In the genomic region with DNA sequence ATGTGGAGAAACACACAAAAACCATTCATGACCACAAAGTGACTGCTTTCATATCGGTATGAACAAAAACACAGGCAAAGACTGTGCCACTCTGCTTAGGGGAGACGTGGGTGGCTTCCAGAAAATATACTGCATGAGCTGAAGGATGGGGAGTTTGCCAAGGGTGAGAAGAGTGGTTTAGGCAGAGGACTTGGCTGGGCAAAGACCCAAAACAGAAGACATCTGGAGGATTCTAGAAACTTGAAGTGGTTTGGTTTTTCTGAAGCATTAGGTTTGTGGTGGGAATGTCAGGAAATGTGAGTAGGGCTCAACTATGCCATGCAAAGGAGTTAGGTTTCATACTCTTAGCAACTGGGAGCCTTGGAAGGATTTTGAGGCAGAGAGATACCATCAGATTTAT, we compare ENCODE assay signal across 25 cellular contexts. TPM values are rescaled to one million over a fixed set of nuclear protein-coding genes. Genes with fewer than 3 reads are reported as not detected.
A peak's percentile ranks its signal among the peaks of the same experiment; 100 is the strongest.
DNase-seq lines count a peak whose midpoint lies in the region; ATAC-seq and TF ChIP-seq lines count a peak whose summit lies in the region.
"Had no signal": no experiment of that assay in that cellular context is flagged by ENCODE, and none has a peak within 500 bp of the region (broad histone marks: within the 10 kb centered on the region; RNA-seq: fewer than 3 reads in every experiment).

No MANE protein-coding gene starts in this region.

- H3K4me1 Mint-ChIP-seq in MCF 10A (ENCODE audit: insufficient read depth, unreplicated experiment): peaks cover 32% of the 10 kb centered on the region
- H3K4me1 Mint-ChIP-seq in endodermal cell: peaks cover 12% of the 10 kb centered on the region

- DNase-seq in MCF 10A (ENCODE audit: unreplicated experiment) (peak; percentile 16), mammary epithelial cell (no peak), RPMI8226 (peak; percentile 12), fibroblast of peridontal ligament (ENCODE audit: extremely low read depth) (peak; percentile 95), left ventricle myocardium superior (no peak), endodermal cell (no peak), NCI-H510A treated with DMSO at 0.1 percent for 48 hours (lab: John Stamatoyannopoulos, UW) (no peak)
- DNase-seq: activated CD4-positive, alpha-beta memory T cell treated with anti-CD3 and anti-CD28 coated beads, Interleukin-2, amount 10 ng/mL, durations not matched to agents 7 days and 5 days; activated naive CD4-positive, alpha-beta T cell treated with anti-CD3 and anti-CD28 coated beads for 36 hours; activated T-cell treated with anti-CD3 and anti-CD28 coated beads, Interleukin-2, amount 50 U/mL, for 24 hours; DMS153; foreskin melanocyte; hippocampal formation; islet precursor cell; naive thymus-derived CD4-positive, alpha-beta T cell; NCI-H2029 treated with DMSO at 0.1 percent for 48 hours had no signal

- dilution Hi-C loops in mammary epithelial cell (cut with HindIII; ENCODE audit: low sequenced_read_pairs): no loop called here

- H3K4me3 Mint-ChIP-seq in MCF 10A (ENCODE audit: unreplicated experiment) (no peak overlapping the region), endodermal cell (no peak overlapping the region)
- H3K4me3 Mint-ChIP-seq: activated CD4-positive, alpha-beta memory T cell treated with anti-CD3 and anti-CD28 coated beads, Interleukin-2, amount 10 ng/mL, durations not matched to agents 7 days and 5 days; activated naive CD4-positive, alpha-beta T cell treated with anti-CD3 and anti-CD28 coated beads for 36 hours; activated T-cell treated with anti-CD3 and anti-CD28 coated beads, Interleukin-2, amount 50 U/mL, for 24 hours; naive thymus-derived CD4-positive, alpha-beta T cell; stimulated activated naive CD8-positive, alpha-beta T cell treated with anti-CD3 and anti-CD28 coated beads, Interleukin-15, Interleukin-2, amounts not matched to agents 100 ng/mL and 50 ng/mL, for 24 hours; T-helper 1 cell treated with Interleukin-12 subunit alpha and Interleukin-12 subunit beta and Interleukin-4 antibody, amounts not matched to agents 30 μg/mL and 1 μg/mL, for 36 hours; type B pancreatic cell had no signal

- H3K9ac ChIP-seq in mammary epithelial cell (ENCODE audit: insufficient read depth, low read length) (no peak overlapping the region), endodermal cell (ENCODE audit: extremely low read depth, low read length, poor library complexity, severe bottlenecking) (no peak overlapping the region)
- H3K9ac ChIP-seq: parathyroid adenoma had no signal

- no peak overlapping the region for H2AFZ ChIP-seq in mammary epithelial cell (ENCODE audit: low read depth, low read length)
- H2AFZ ChIP-seq: parathyroid adenoma had no signal

- H3K27ac ChIP-seq in mammary epithelial cell (ENCODE audit: insufficient read depth, low read depth, low read length) (no peak overlapping the region), endodermal cell (ENCODE audit: low read depth, low read length) (no peak overlapping the region)
- H3K27ac ChIP-seq: parathyroid adenoma, VCaP had no signal

- H3K36me3 Mint-ChIP-seq in MCF 10A (ENCODE audit: insufficient read depth, unreplicated experiment) (no peaks in the 10 kb centered on the region), endodermal cell (ENCODE audit: low read depth) (no peaks in the 10 kb centered on the region)
- H3K36me3 Mint-ChIP-seq: type B pancreatic cell had no signal

- H3K36me3 ChIP-seq in mammary epithelial cell (ENCODE audit: insufficient read depth, low read length) (no peaks in the 10 kb centered on the region), endodermal cell (ENCODE audit: control insufficient read depth, insufficient read depth, low read length) (no peaks in the 10 kb centered on the region)
- H3K36me3 ChIP-seq: SJCRH30 had no signal

- no peaks in the 10 kb centered on the region for H3K79me2 ChIP-seq in mammary epithelial cell (ENCODE audit: insufficient read depth, low read length)
- H3K79me2 ChIP-seq: parathyroid adenoma had no signal

- WGBS in mammary epithelial cell (ENCODE audit: low coverage, missing lambda C conversion rate): 10% methylated on average over 2 of the region's 2 CpGs
- WGBS in endodermal cell (ENCODE audit: insufficient coverage in 1 of 2, insufficient read length in 1 of 2), 2 experiments: 89 to 94% methylated on average over 2 of the region's 2 CpGs

- H3K9me3 ChIP-seq in mammary epithelial cell (replicated peaks; ENCODE audit: insufficient read depth, low read length) (no peaks in the 10 kb centered on the region), endodermal cell (ENCODE audit: control insufficient read depth, low read length) (no peaks in the 10 kb centered on the region)
- H3K9me3 ChIP-seq: SJCRH30 had no signal

- peaks cover 24% of the 10 kb centered on the region for H3K4me1 ChIP-seq in mammary epithelial cell (ENCODE audit: insufficient read depth, low read length)
- no peaks in the 10 kb centered on the region for H3K4me1 ChIP-seq in endodermal cell (ENCODE audit: control insufficient read depth, insufficient read depth, low read length)
- H3K4me1 ChIP-seq: parathyroid adenoma had no signal

- no peaks in the 10 kb centered on the region for H3K27me3 ChIP-seq in mammary epithelial cell (ENCODE audit: insufficient read depth, low read length)
- no peaks in the 10 kb centered on the region for H3K27me3 ChIP-seq in endodermal cell (ENCODE audit: control insufficient read depth, insufficient read depth, low read length, poor library complexity, severe bottlenecking)
- H3K27me3 ChIP-seq: SJCRH30 had no signal

- H3K27me3 Mint-ChIP-seq in MCF 10A (ENCODE audit: insufficient read depth, unreplicated experiment) (no peaks in the 10 kb centered on the region), endodermal cell (ENCODE audit: insufficient read depth) (no peaks in the 10 kb centered on the region)
- H3K27me3 Mint-ChIP-seq: activated CD4-positive, alpha-beta memory T cell treated with anti-CD3 and anti-CD28 coated beads, Interleukin-2, amount 10 ng/mL, durations not matched to agents 7 days and 5 days; activated T-cell treated with anti-CD3 and anti-CD28 coated beads, Interleukin-2, amount 50 U/mL, for 24 hours; stimulated activated naive CD8-positive, alpha-beta T cell treated with anti-CD3 and anti-CD28 coated beads, Interleukin-15, Interleukin-2, amounts not matched to agents 100 ng/mL and 50 ng/mL, for 24 hours had no signal

- no peak for TF ChIP-seq CTCF in MCF 10A (IDR thresholded peaks at IDR 0.05; ENCODE audit: unreplicated experiment)
- no peak for TF ChIP-seq CTCF in mammary epithelial cell (conservative IDR thresholded peaks at IDR 0.05 in 1 of 2, IDR thresholded peaks at IDR 0.05 in 1 of 2; ENCODE audit: extremely low read depth in 1 of 2, insufficient read depth in 1 of 2, low read depth in 1 of 2, low read length in 2 of 2)
- no peak for TF ChIP-seq CTCF in endodermal cell (conservative IDR thresholded peaks at IDR 0.05)

- intact Hi-C loops in MCF 10A (cut with micrococcal nuclease): no loop called here
- intact Hi-C loops in mammary epithelial cell (cut with micrococcal nuclease): no loop called here
- intact Hi-C loops in left ventricle myocardium superior (cut with micrococcal nuclease): no loop called here

- no peak overlapping the region for H3K4me3 ChIP-seq in mammary epithelial cell (replicated peaks in 1 of 3; ENCODE audit: insufficient read depth in 1 of 3, low read depth in 2 of 3, low read length in 3 of 3)
- H3K4me3 ChIP-seq in endodermal cell (ENCODE audit: low read length): no peak overlapping the region
- H3K4me3 ChIP-seq: lung, SJCRH30 had no signal

- no peaks in the 10 kb centered on the region for H4K20me1 ChIP-seq in mammary epithelial cell (ENCODE audit: insufficient read depth, low read length)

- ATAC-seq in left ventricle myocardium superior (no peak), HG03280 (IDR thresholded peaks at IDR 0.05; ENCODE audit: unreplicated experiment) (no peak)
- ATAC-seq: naive thymus-derived CD4-positive, alpha-beta T cell; sciatic nerve had no signal

- H3K9me3 Mint-ChIP-seq in MCF 10A (ENCODE audit: unreplicated experiment) (no peaks in the 10 kb centered on the region), endodermal cell (no peaks in the 10 kb centered on the region)
- H3K9me3 Mint-ChIP-seq: activated CD4-positive, alpha-beta memory T cell treated with anti-CD3 and anti-CD28 coated beads, Interleukin-2, amount 10 ng/mL, durations not matched to agents 7 days and 5 days; activated naive CD4-positive, alpha-beta T cell treated with anti-CD3 and anti-CD28 coated beads for 36 hours; activated T-cell treated with anti-CD3 and anti-CD28 coated beads, Interleukin-2, amount 50 U/mL, for 24 hours; naive thymus-derived CD4-positive, alpha-beta T cell; stimulated activated naive CD8-positive, alpha-beta T cell treated with anti-CD3 and anti-CD28 coated beads, Interleukin-15, Interleukin-2, amounts not matched to agents 100 ng/mL and 50 ng/mL, for 24 hours; T-helper 1 cell treated with Interleukin-12 subunit alpha and Interleukin-12 subunit beta and Interleukin-4 antibody, amounts not matched to agents 30 μg/mL and 1 μg/mL, for 36 hours; type B pancreatic cell had no signal

- CTCF ChIA-PET in MCF 10A (lab: Yijun Ruan, JAX) (interaction anchor here (4.6 to 5.0 kb wide), 2 partner anchors 14 to 170 kb away, joined by 56 to 82 read pairs; no protein-coding TSS in a partner anchor), mammary epithelial cell (lab: Charles Lee; ENCODE audit: low non-redundant PET) (no interaction called here)

- BruUV-seq in MCF 10A (replicated peaks; lab: Mats Ljungman, UMichigan) (no TSS peak), mammary epithelial cell (replicated peaks; lab: Mats Ljungman, UMichigan) (no TSS peak)

- no peak overlapping the region for H3K4me2 ChIP-seq in mammary epithelial cell (ENCODE audit: insufficient read depth, low read depth, low read length)

- H3K27ac Mint-ChIP-seq in MCF 10A (ENCODE audit: low read depth, unreplicated experiment) (no peak overlapping the region), endodermal cell (no peak overlapping the region)
- H3K27ac Mint-ChIP-seq: activated CD4-positive, alpha-beta memory T cell treated with anti-CD3 and anti-CD28 coated beads, Interleukin-2, amount 10 ng/mL, durations not matched to agents 7 days and 5 days; activated naive CD4-positive, alpha-beta T cell treated with anti-CD3 and anti-CD28 coated beads for 36 hours; activated T-cell treated with anti-CD3 and anti-CD28 coated beads, Interleukin-2, amount 50 U/mL, for 24 hours; stimulated activated naive CD8-positive, alpha-beta T cell treated with anti-CD3 and anti-CD28 coated beads, Interleukin-15, Interleukin-2, amounts not matched to agents 100 ng/mL and 50 ng/mL, for 24 hours; T-helper 1 cell treated with Interleukin-12 subunit alpha and Interleukin-12 subunit beta and Interleukin-4 antibody, amounts not matched to agents 30 μg/mL and 1 μg/mL, for 36 hours; type B pancreatic cell had no signal

- in situ Hi-C loops in mammary epithelial cell (cut with MboI; ENCODE audit: low sequenced_read_pairs in 2 of 2): no loop called here

- POLR2A ChIA-PET in MCF 10A (lab: Yijun Ruan, JAX): no interaction called here

RNA-seq across cellular contexts. Expression of a gene that starts 26.6 kb away (rescaled TPM):
- 0.44 and 0.68 TPM in 2 replicates for total RNA-seq in MCF 10A (2022)
- total RNA-seq in mammary epithelial cell: 1 to 10 TPM; 3.0 to 6.4 TPM
- 3.1 TPM for polyA plus RNA-seq in mammary epithelial cell
- polyA minus RNA-seq in mammary epithelial cell: 8.0 TPM
- 2.3 TPM for total RNA-seq in left ventricle myocardium superior
- total RNA-seq in endodermal cell: 1 to 10 TPM in 1 of 2 donors, under 1 TPM in 1; 0.53 to 1.8 TPM
- 1.3 TPM for polyA plus RNA-seq in endodermal cell (2013, experiment 1 of 2)
- 1.2 TPM for polyA plus RNA-seq in endodermal cell (2013, experiment 2 of 2)

RNA-seq across cellular contexts. Expression of a gene that starts 33.2 kb away (rescaled TPM):
- total RNA-seq in MCF 10A (2022) (30.7 and 39.1 TPM in 2 replicates), mammary epithelial cell (10 to 100 TPM; 21.5 to 31.6 TPM), left ventricle myocardium superior (18.8 TPM), endodermal cell (10 to 100 TPM; 32.1 to 38.5 TPM)
- 39.8 TPM for polyA plus RNA-seq in mammary epithelial cell
- 69.8 TPM for polyA minus RNA-seq in mammary epithelial cell
- polyA plus RNA-seq in endodermal cell (2013, experiment 1 of 2): 22.0 TPM
- 16.5 TPM for polyA plus RNA-seq in endodermal cell (2013, experiment 2 of 2)

Comparison
In these comparisons a context has a peak if more than half of its experiments do, and no peak if none do; other contexts are left out.
1. DNase-seq: peak in MCF 10A (single experiment), RPMI8226 (single experiment) and fibroblast of peridontal ligament (single experiment); none in mammary epithelial cell (single experiment), left ventricle myocardium superior (single experiment), endodermal cell (single experiment) and NCI-H510A treated with DMSO at 0.1 percent for 48 hours (single experiment).